Comparison of ENCODE assay signal across 1 cellular context in genomic region chr14:32201196-32201815, GRCh38.
TF ChIP-seq lines count a peak whose summit lies in the region.

No MANE protein-coding gene starts in this region.

TF ChIP-seq in GM12878, 131 proteins besides CTCF, POLR2A, EP300 and RAD21 (continued from another document):
- TF ChIP-seq FOXK2 (IDR thresholded peaks at IDR 0.05): peak; percentile 48
- TF ChIP-seq JUNB (IDR thresholded peaks at IDR 0.05): no peak
- no peak for TF ChIP-seq KAT2A (conservative IDR thresholded peaks at IDR 0.05; ENCODE audit: control insufficient read depth, low read depth, low read length)
- TF ChIP-seq FOXM1 (IDR thresholded peaks at IDR 0.05; ENCODE audit: low read depth, low read length): no peak
- no peak for TF ChIP-seq HDAC6 (IDR thresholded peaks at IDR 0.05; ENCODE audit: unreplicated experiment)
- TF ChIP-seq MYC (IDR thresholded peaks at IDR 0.05; ENCODE audit: insufficient read depth, insufficient read length, insufficient replicate concordance, low read length, severe bottlenecking): no peak
- TF ChIP-seq SIX5 (IDR thresholded peaks at IDR 0.05; ENCODE audit: low read depth, low read length, severe bottlenecking): no peak
- no peak for TF ChIP-seq STAT3 (IDR thresholded peaks at IDR 0.05; ENCODE audit: low read depth, low read length)
- peak in 1 of 2 experiments; percentile 59; a peak in 2 of 4 replicates for TF ChIP-seq BHLHE40 (IDR thresholded peaks at IDR 0.05; ENCODE audit: borderline replicate concordance in 1 of 2, low read depth in 2 of 2, low read length in 1 of 2)
- peak; percentile 79; the same call in 1 of the 2 replicates for TF ChIP-seq REST (IDR thresholded peaks at IDR 0.05; ENCODE audit: low read depth, low read length)
TF ChIP-seq in GM12878: peak in this region for 10.
